ENCODE assay signal across 20 cellular contexts in the genomic region with DNA sequence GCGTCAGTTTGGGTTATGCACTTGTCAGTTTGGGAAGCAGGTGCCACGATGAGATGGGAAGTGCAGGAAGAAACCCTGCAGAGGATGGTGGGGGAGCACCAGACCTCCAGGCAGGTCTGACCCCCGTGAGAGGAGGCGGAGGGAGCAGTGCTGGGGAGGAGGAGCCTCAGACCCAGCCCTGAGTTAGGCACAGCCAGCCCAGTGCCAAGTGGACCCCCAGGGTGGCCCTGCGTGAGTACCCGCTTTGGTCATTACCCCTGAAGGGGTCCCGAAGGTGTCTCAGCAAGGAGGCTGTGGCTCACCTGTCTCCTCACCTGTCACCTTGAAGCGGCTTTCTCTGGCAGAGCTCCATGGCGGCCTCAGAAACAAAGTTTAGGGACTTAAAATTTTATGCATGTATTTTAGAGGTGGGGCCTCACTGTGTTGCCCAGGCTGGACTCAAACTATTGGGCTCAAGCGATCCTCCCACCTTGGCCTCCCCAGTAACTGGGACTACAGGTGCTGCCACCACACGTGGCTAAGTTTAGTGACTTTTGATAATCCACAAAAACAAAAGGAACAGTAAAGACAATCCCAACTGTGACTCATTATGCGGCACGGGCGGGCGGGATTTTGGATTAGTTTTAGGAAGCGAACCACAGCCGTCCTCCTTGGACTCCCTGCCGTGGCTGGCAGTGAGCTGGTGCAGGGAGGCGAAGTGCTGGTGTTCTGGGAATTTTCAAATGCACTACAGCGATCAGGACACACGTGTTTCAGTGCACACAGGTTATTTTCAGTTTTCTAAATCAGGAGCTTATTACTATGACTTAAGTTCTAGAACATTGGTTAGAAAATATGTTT. TPM values are rescaled to one million over a fixed set of nuclear protein-coding genes. Genes with fewer than 3 reads are reported as not detected.
A peak's percentile ranks its signal among the peaks of the same experiment; 100 is the strongest.
DNase-seq lines count a peak whose midpoint lies in the region; ATAC-seq, FAIRE-seq and TF ChIP-seq lines count a peak whose summit lies in the region.
"Had no signal": no experiment of that assay in that cellular context is flagged by ENCODE, and none has a peak within 500 bp of the region (broad histone marks: within the 10 kb centered on the region; RNA-seq: fewer than 3 reads in every experiment).

No MANE protein-coding gene starts in this region.

- CTCF ChIA-PET in WTC11 (lab: Charles Lee) = interaction anchor here (1.2 kb wide), 1 partner anchor 72 kb away, joined by 3 read pairs; no protein-coding TSS in a partner anchor

- H3K27me3 Mint-ChIP-seq in natural killer cell treated with Interleukin-12 subunit alpha and Interleukin-12 subunit beta and Interleukin-15 and Interleukin-18, amount 100 ng/mL, for 72 hours = no peaks in the 10 kb centered on the region
- H3K27me3 Mint-ChIP-seq in natural killer cell (ENCODE audit: low read depth in 2 of 2) (no peaks in the 10 kb centered on the region), WTC11 (ENCODE audit: low read depth) (peaks cover 14% of the 10 kb centered on the region)

- no peak overlapping the region for H3K27ac Mint-ChIP-seq in natural killer cell treated with Interleukin-12 subunit alpha and Interleukin-12 subunit beta and Interleukin-15 and Interleukin-18, amount 100 ng/mL, for 72 hours
- H3K27ac Mint-ChIP-seq in natural killer cell (no peak overlapping the region), WTC11 (no peak overlapping the region)
- H3K27ac Mint-ChIP-seq: stimulated activated effector memory CD8-positive, alpha-beta T cell treated with anti-CD3 and anti-CD28 coated beads, Interleukin-12 subunit alpha, Interleukin-12 subunit beta, amount 100 ng/mL, for 72 hours had no signal

- peaks cover 0 to 2% of the 10 kb centered on the region in 2 donors for H3K36me3 ChIP-seq in kidney (ENCODE audit: control insufficient read depth in 1 of 2, insufficient read depth in 2 of 2, low read length in 2 of 2)
- H3K36me3 ChIP-seq: pancreas, thoracic aorta had no signal

- peaks cover 6% of the 10 kb centered on the region for H3K36me3 Mint-ChIP-seq in natural killer cell treated with Interleukin-12 subunit alpha and Interleukin-12 subunit beta and Interleukin-15 and Interleukin-18, amount 100 ng/mL, for 72 hours
- H3K36me3 Mint-ChIP-seq in natural killer cell = no peaks in the 10 kb centered on the region
- no peaks in the 10 kb centered on the region for H3K36me3 Mint-ChIP-seq in WTC11

- no peak overlapping the region for H3K4me3 ChIP-seq in kidney (ENCODE audit: low read length in 2 of 2)
- H3K4me3 ChIP-seq: lung, pancreas, thoracic aorta had no signal

- DNase-seq in natural killer cell treated with Interleukin-12 subunit alpha and Interleukin-12 subunit beta and Interleukin-15 and Interleukin-18, amount 100 ng/mL, for 72 hours (ENCODE audit: low spot score) = peak; percentile 58
- DNase-seq in natural killer cell (no peak), WTC11 (ENCODE audit: low spot score) (no peak), kidney (peak; percentile 37), mesenteric fat pad (ENCODE audit: low spot score) (no peak), CD1c-positive myeloid dendritic cell (ENCODE audit: extremely low spot score) (no peak), NCI-H526 treated with DMSO at 0.1 percent for 48 hours (lab: John Stamatoyannopoulos, UW) (no peak)
- DNase-seq: activated CD4-positive, alpha-beta T cell treated with anti-CD3 and anti-CD28 coated beads for 48 hours; activated effector memory CD4-positive, alpha-beta T cell treated with anti-CD3 and anti-CD28 coated beads, Interleukin-2, amount 50 U/mL, for 16 hours; cortex of kidney; DMS53; Kasumi-1; NCI-H1105; NCI-H524 treated with DMSO at 0.1 percent for 48 hours had no signal

- intact Hi-C loops in natural killer cell (cut with micrococcal nuclease) = loop anchor here (5.0 kb wide), 1 partner anchor 48 kb away; no protein-coding TSS in a partner anchor
- intact Hi-C loops in kidney (cut with DNase I) = no loop called here

- peaks cover 27 to 30% of the 10 kb centered on the region in 2 donors for H3K4me1 Mint-ChIP-seq in natural killer cell treated with Interleukin-12 subunit alpha and Interleukin-12 subunit beta and Interleukin-15 and Interleukin-18, amount 100 ng/mL, for 72 hours (ENCODE audit: low read depth in 2 of 2)
- peaks cover 29 to 49% of the 10 kb centered on the region in 2 donors for H3K4me1 Mint-ChIP-seq in natural killer cell
- H3K4me1 Mint-ChIP-seq in WTC11 = peaks cover 14% of the 10 kb centered on the region

- no peak overlapping the region for H3K27ac ChIP-seq in kidney (ENCODE audit: low read depth in 2 of 2, low read length in 2 of 2)
- H3K27ac ChIP-seq: pancreas, thoracic aorta had no signal

- no peak overlapping the region for H3K9ac ChIP-seq in kidney (ENCODE audit: low read length in 2 of 2)

- POLR2A ChIA-PET in WTC11 (lab: Charles Lee) = no interaction called here

- FAIRE-seq in kidney (lab: Jason Lieb, UNC) = no peak
- FAIRE-seq: GM12891, pancreas had no signal

- ATAC-seq in natural killer cell treated with Interleukin-12 subunit alpha and Interleukin-12 subunit beta and Interleukin-15 and Interleukin-18, amount 100 ng/mL, for 72 hours = no peak
- ATAC-seq in natural killer cell (no peak), WTC11 (no peak), HG03095 (IDR thresholded peaks at IDR 0.05; ENCODE audit: unreplicated experiment) (no peak)
- ATAC-seq: pancreas; stimulated activated effector memory CD8-positive, alpha-beta T cell treated with anti-CD3 and anti-CD28 coated beads, Interleukin-12 subunit alpha, Interleukin-12 subunit beta, amount 100 ng/mL, for 72 hours had no signal

- H3K9me3 Mint-ChIP-seq in natural killer cell treated with Interleukin-12 subunit alpha and Interleukin-12 subunit beta and Interleukin-15 and Interleukin-18, amount 100 ng/mL, for 72 hours = no peaks in the 10 kb centered on the region
- no peaks in the 10 kb centered on the region for H3K9me3 Mint-ChIP-seq in natural killer cell
- H3K9me3 Mint-ChIP-seq in WTC11 = no peaks in the 10 kb centered on the region
- H3K9me3 Mint-ChIP-seq: stimulated activated effector memory CD8-positive, alpha-beta T cell treated with anti-CD3 and anti-CD28 coated beads, Interleukin-12 subunit alpha, Interleukin-12 subunit beta, amount 100 ng/mL, for 72 hours had no signal

- H3K4me3 Mint-ChIP-seq in natural killer cell treated with Interleukin-12 subunit alpha and Interleukin-12 subunit beta and Interleukin-15 and Interleukin-18, amount 100 ng/mL, for 72 hours = no peak overlapping the region
- no peak overlapping the region for H3K4me3 Mint-ChIP-seq in natural killer cell
- no peak overlapping the region for H3K4me3 Mint-ChIP-seq in WTC11
- H3K4me3 Mint-ChIP-seq: stimulated activated effector memory CD8-positive, alpha-beta T cell treated with anti-CD3 and anti-CD28 coated beads, Interleukin-12 subunit alpha, Interleukin-12 subunit beta, amount 100 ng/mL, for 72 hours had no signal

- TF ChIP-seq CTCF in natural killer cell (IDR thresholded peaks at IDR 0.05) (no peak), WTC11 (IDR thresholded peaks at IDR 0.05) (no peak), kidney (IDR thresholded peaks at IDR 0.05; ENCODE audit: borderline replicate concordance, extremely low read depth, insufficient read depth) (no peak)

- H3K9me3 ChIP-seq in kidney (ENCODE audit: control insufficient read depth in 1 of 2, low read length in 2 of 2) = no peaks in the 10 kb centered on the region
- H3K9me3 ChIP-seq: pancreas, thoracic aorta had no signal

- peaks cover 8 to 19% of the 10 kb centered on the region in 2 donors for H3K4me1 ChIP-seq in kidney (ENCODE audit: control insufficient read depth in 1 of 2, insufficient read depth in 1 of 2, low read depth in 1 of 2, low read length in 2 of 2)

TF ChIP-seq in WTC11, 78 proteins besides CTCF, POLR2A, EP300 and RAD21:
- 0 out of 2 replicates have a peak, but pooled peaks have one; percentile 65 for TF ChIP-seq ZNF121 (CRISPR knock-in tag; IDR thresholded peaks at IDR 0.05)
- TF ChIP-seq, protein P1, sequence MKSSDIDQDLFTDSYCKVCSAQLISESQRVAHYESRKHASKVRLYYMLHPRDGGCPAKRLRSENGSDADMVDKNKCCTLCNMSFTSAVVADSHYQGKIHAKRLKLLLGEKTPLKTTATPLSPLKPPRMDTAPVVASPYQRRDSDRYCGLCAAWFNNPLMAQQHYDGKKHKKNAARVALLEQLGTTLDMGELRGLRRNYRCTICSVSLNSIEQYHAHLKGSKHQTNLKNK (CRISPR knock-in tag; IDR thresholded peaks at IDR 0.05) = no peak

RNA-seq across cellular contexts. Expression of a gene that starts 4.7 kb away (rescaled TPM):
- total RNA-seq in natural killer cell treated with Interleukin-12 subunit alpha and Interleukin-12 subunit beta and Interleukin-15 and Interleukin-18, amount 100 ng/mL, for 72 hours = 100 to 1,000 TPM in 1 of 2 donors, 10 to 100 TPM in 1; 66.8 to 115 TPM
- total RNA-seq in natural killer cell (10 to 100 TPM; 39.5 to 45.7 (median 42.3) TPM), WTC11 (2021) (5.6 to 9.7 TPM (median 9.4 TPM) in 3 replicates), kidney (86.2 TPM), mesenteric fat pad (79.2 TPM)
- polyA plus RNA-seq in kidney (ENCODE audit: insufficient read depth, low read depth, low replicate concordance) = 40.3 TPM

Comparison
In these comparisons a context has a peak if more than half of its experiments do, and no peak if none do; other contexts are left out.
1. DNase-seq: peak in natural killer cell treated with Interleukin-12 subunit alpha and Interleukin-12 subunit beta and Interleukin-15 and Interleukin-18, amount 100 ng/mL, for 72 hours (single experiment) and kidney (single experiment); none in natural killer cell (single experiment), WTC11 (single experiment), mesenteric fat pad (single experiment), CD1c-positive myeloid dendritic cell (single experiment) and NCI-H526 treated with DMSO at 0.1 percent for 48 hours (single experiment).